ENCODE assay signal across 15 cellular contexts in genomic region chr20:38840894-38841470, GRCh38. TPM values are rescaled to one million over a fixed set of nuclear protein-coding genes. Genes with fewer than 3 reads are reported as not detected.
DNase-seq lines count a peak whose midpoint lies in the region; ATAC-seq lines count a peak whose summit lies in the region.
"Had no signal": no experiment of that assay in that cellular context is flagged by ENCODE, and none has a peak within 500 bp of the region (broad histone marks: within the 10 kb centered on the region; RNA-seq: fewer than 3 reads in every experiment).

No MANE protein-coding gene starts in this region.

- peaks cover 37% of the 10 kb centered on the region for H3K36me3 Mint-ChIP-seq in activated T-cell treated with anti-CD3 and anti-CD28 coated beads, Interleukin-2, amount 50 U/mL, for 4 hours (ENCODE audit: insufficient read depth)
- peaks cover 50% of the 10 kb centered on the region for H3K36me3 Mint-ChIP-seq in central memory CD8-positive, alpha-beta T cell (ENCODE audit: insufficient read depth)
- peaks cover 36 to 49% of the 10 kb centered on the region in 2 donors for H3K36me3 Mint-ChIP-seq in stimulated activated naive B cell treated with anti-CD40 and anti-IgM and Interleukin-4, amounts not matched to agents 10 μg/mL and 1 μg/mL and 100 μg/mL, for 72 hours

- no peaks in the 10 kb centered on the region for H3K9me3 Mint-ChIP-seq in activated T-cell treated with anti-CD3 and anti-CD28 coated beads, Interleukin-2, amount 50 U/mL, for 4 hours
- H3K9me3 Mint-ChIP-seq in central memory CD8-positive, alpha-beta T cell: no peaks in the 10 kb centered on the region
- H3K9me3 Mint-ChIP-seq in stimulated activated naive B cell treated with anti-CD40 and anti-IgM and Interleukin-4, amounts not matched to agents 10 μg/mL and 1 μg/mL and 100 μg/mL, for 72 hours: peaks cover 0 to 3% of the 10 kb centered on the region in 2 donors
- H3K9me3 Mint-ChIP-seq: dendritic cell treated with granulocyte-macrophage colony-stimulating factor and Interleukin-4, amounts not matched to agents 40 ng/mL and 50 ng/mL, for 4 days; GM23338; neural crest cell had no signal

- H3K27me3 Mint-ChIP-seq in activated T-cell treated with anti-CD3 and anti-CD28 coated beads, Interleukin-2, amount 50 U/mL, for 4 hours (ENCODE audit: low read depth): no peaks in the 10 kb centered on the region
- no peaks in the 10 kb centered on the region for H3K27me3 Mint-ChIP-seq in central memory CD8-positive, alpha-beta T cell
- H3K27me3 Mint-ChIP-seq in stimulated activated naive B cell treated with anti-CD40 and anti-IgM and Interleukin-4, amounts not matched to agents 10 μg/mL and 1 μg/mL and 100 μg/mL, for 72 hours: no peaks in the 10 kb centered on the region

- no peak for DNase-seq in activated T-cell treated with anti-CD3 and anti-CD28 coated beads, Interleukin-2, amount 50 U/mL, for 4 hours
- DNase-seq in activated T-cell treated with anti-CD3 and anti-CD28 coated beads, Interleukin-2, amount 50 U/mL, for 48 hours: no peak
- peak; percentile 20 for DNase-seq in T-helper 9 cell
- peak; percentile 26 to 64 for DNase-seq in central memory CD8-positive, alpha-beta T cell (ENCODE audit: low spot score in 2 of 2)
- DNase-seq in stimulated activated naive B cell treated with anti-CD40 and anti-IgM and Interleukin-4, amounts not matched to agents 10 μg/mL and 1 μg/mL and 100 μg/mL, for 72 hours: no peak
- no peak for DNase-seq in islet precursor cell
- DNase-seq in NCI-H446 (lab: John Stamatoyannopoulos, UW): no peak
- DNase-seq: NCI-H1092; NCI-H69; stimulated activated CD4-positive, alpha-beta T cell treated with anti-CD3 and anti-CD28 coated beads, Interleukin-15, amount 100 ng/mL, for 24 hours had no signal

- peak overlapping the region; percentile 99 for H3K27ac Mint-ChIP-seq in central memory CD8-positive, alpha-beta T cell (ENCODE audit: low read depth)
- H3K27ac Mint-ChIP-seq in stimulated activated naive B cell treated with anti-CD40 and anti-IgM and Interleukin-4, amounts not matched to agents 10 μg/mL and 1 μg/mL and 100 μg/mL, for 72 hours: peak overlapping the region; percentile 92
- H3K27ac Mint-ChIP-seq: GM23338 had no signal

- ATAC-seq in activated T-cell treated with anti-CD3 and anti-CD28 coated beads, Interleukin-2, amount 50 U/mL, for 4 hours: no peak
- ATAC-seq in central memory CD8-positive, alpha-beta T cell (replicated peaks; ENCODE audit: extremely low read depth, poor library complexity, severe bottlenecking): peak; percentile 89
- ATAC-seq in stimulated activated naive B cell treated with anti-CD40 and anti-IgM and Interleukin-4, amounts not matched to agents 10 μg/mL and 1 μg/mL and 100 μg/mL, for 72 hours (replicated peaks): no peak
- ATAC-seq in GM19023 (IDR thresholded peaks at IDR 0.05; ENCODE audit: unreplicated experiment): no peak
- ATAC-seq: esophagus mucosa had no signal

- H3K4me3 Mint-ChIP-seq in activated T-cell treated with anti-CD3 and anti-CD28 coated beads, Interleukin-2, amount 50 U/mL, for 4 hours: peak overlapping the region; percentile 34
- H3K4me3 Mint-ChIP-seq in central memory CD8-positive, alpha-beta T cell: peak overlapping the region; percentile 78
- peak overlapping the region in 1 of 2 donors; percentile 50 for H3K4me3 Mint-ChIP-seq in stimulated activated naive B cell treated with anti-CD40 and anti-IgM and Interleukin-4, amounts not matched to agents 10 μg/mL and 1 μg/mL and 100 μg/mL, for 72 hours
- H3K4me3 Mint-ChIP-seq: dendritic cell treated with granulocyte-macrophage colony-stimulating factor and Interleukin-4, amounts not matched to agents 40 ng/mL and 50 ng/mL, for 4 days; GM23338; neural crest cell had no signal

- H3K4me1 Mint-ChIP-seq in activated T-cell treated with anti-CD3 and anti-CD28 coated beads, Interleukin-2, amount 50 U/mL, for 4 hours (ENCODE audit: low read depth): peaks cover 74% of the 10 kb centered on the region
- H3K4me1 Mint-ChIP-seq in central memory CD8-positive, alpha-beta T cell: peaks cover 57% of the 10 kb centered on the region
- H3K4me1 Mint-ChIP-seq in stimulated activated naive B cell treated with anti-CD40 and anti-IgM and Interleukin-4, amounts not matched to agents 10 μg/mL and 1 μg/mL and 100 μg/mL, for 72 hours: peaks cover 48 to 88% of the 10 kb centered on the region in 2 donors
- H3K4me1 Mint-ChIP-seq: neural crest cell had no signal

RNA-seq across cellular contexts. Expression of gene PPP1R16B, which starts 35.5 kb away (rescaled TPM):
- 100 to 1,000 TPM; 148 to 163 (median 160) TPM for total RNA-seq in activated T-cell treated with anti-CD3 and anti-CD28 coated beads, Interleukin-2, amount 50 U/mL, for 4 hours

Comparison
In these comparisons a context has a peak if more than half of its experiments do, and no peak if none do; other contexts are left out.
1. DNase-seq: peak in T-helper 9 cell (single experiment) and central memory CD8-positive, alpha-beta T cell (2 of 2); none in activated T-cell treated with anti-CD3 and anti-CD28 coated beads, Interleukin-2, amount 50 U/mL, for 4 hours (single experiment), activated T-cell treated with anti-CD3 and anti-CD28 coated beads, Interleukin-2, amount 50 U/mL, for 48 hours (0 of 2), stimulated activated naive B cell treated with anti-CD40 and anti-IgM and Interleukin-4, amounts not matched to agents 10 μg/mL and 1 μg/mL and 100 μg/mL, for 72 hours (single experiment), islet precursor cell (single experiment) and NCI-H446 (0 of 2).